In the genomic region with DNA sequence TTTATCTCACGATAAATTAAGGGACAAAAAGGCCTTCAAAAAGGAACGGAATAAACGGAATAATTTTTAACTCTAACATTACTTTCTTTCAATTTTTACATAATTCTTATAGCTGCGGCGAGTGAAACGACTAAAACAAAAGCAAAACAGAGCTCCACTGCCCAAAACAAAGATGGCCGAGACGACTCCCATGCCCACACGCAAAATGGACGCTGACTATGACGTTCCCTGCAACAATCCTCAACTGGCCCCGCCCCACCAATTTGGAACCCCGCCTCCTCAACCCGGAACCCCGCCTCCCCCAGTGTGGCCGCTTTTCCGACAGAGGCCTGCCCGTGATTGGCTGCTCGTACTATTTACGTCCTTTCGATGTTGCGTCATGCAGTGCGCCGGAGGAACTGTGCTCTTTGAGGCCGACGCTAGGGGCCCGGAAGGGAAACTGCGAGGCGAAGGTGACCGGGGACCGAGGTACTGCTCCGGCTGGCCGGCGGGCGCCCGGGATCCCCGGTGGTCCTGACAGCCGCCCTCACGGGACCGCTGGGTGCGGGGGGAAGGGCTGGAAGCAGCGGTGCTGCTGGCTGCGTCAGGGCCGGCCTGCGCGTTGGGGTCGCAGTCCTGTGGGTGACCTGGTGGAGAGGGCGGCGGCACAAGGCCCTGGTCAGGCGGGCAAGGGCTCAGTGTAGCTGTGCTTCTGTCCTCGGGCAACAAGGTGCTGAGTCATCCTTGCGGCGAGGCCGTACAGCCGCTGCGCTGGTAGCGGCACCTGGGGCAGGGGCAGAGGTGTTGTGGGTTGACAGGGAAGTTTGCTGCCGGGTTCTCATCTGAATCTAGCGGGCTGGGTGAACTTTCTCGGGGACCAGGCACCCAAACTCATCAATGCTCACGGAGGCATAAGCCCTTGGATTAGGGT, we compare ENCODE assay signal across 1 cellular context.
TF ChIP-seq lines count a peak whose summit lies in the region.

A gene with protein sequence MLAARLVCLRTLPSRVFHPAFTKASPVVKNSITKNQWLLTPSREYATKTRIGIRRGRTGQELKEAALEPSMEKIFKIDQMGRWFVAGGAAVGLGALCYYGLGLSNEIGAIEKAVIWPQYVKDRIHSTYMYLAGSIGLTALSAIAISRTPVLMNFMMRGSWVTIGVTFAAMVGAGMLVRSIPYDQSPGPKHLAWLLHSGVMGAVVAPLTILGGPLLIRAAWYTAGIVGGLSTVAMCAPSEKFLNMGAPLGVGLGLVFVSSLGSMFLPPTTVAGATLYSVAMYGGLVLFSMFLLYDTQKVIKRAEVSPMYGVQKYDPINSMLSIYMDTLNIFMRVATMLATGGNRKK (plus strand): TSS at position 384 of the 910 bp plus-strand sequence. CDS start 1,992 bp downstream, outside the sequence.

TF ChIP-seq in H1, 55 proteins besides CTCF, POLR2A, EP300 and RAD21 (continued from another document):
- TF ChIP-seq POU5F1 (IDR thresholded peaks at IDR 0.05; ENCODE audit: low read depth, low read length) (no peak), MAFK (IDR thresholded peaks at IDR 0.05; ENCODE audit: low read depth, low read length) (peak; percentile 80; the same call in 1 of the 2 replicates), GABPA (IDR thresholded peaks at IDR 0.05; ENCODE audit: borderline replicate concordance, insufficient read depth, low read length) (no peak), JUN (IDR thresholded peaks at IDR 0.05; ENCODE audit: low read depth, low read length) (no peak), SAP30 (IDR thresholded peaks at IDR 0.05; ENCODE audit: insufficient read depth, insufficient replicate concordance, low read length) (peak; percentile 79), BCL11A (IDR thresholded peaks at IDR 0.05; ENCODE audit: low read depth in 2 of 2, low read length in 2 of 2) (no peak)
